ENCODE assay signal across 1 cellular context in genomic region chr19:795691-796581, GRCh38.
TF ChIP-seq lines count a peak whose summit lies in the region.

No MANE protein-coding gene starts in this region.

TF ChIP-seq in HCT116, 20 proteins besides CTCF, POLR2A, EP300 and RAD21 (continued from another document):
- TF ChIP-seq REST (IDR thresholded peaks at IDR 0.05; ENCODE audit: low read depth) (no peak), EZH2phosphoT487 (IDR thresholded peaks at IDR 0.05; ENCODE audit: borderline replicate concordance) (no peak), ZFX (IDR thresholded peaks at IDR 0.05) (no peak), SP1 (IDR thresholded peaks at IDR 0.05; ENCODE audit: low read depth) (no peak), EZH2 (IDR thresholded peaks at IDR 0.05) (no peak), EGR1 (IDR thresholded peaks at IDR 0.05; ENCODE audit: low read depth) (no peak), ATF3 (IDR thresholded peaks at IDR 0.05) (no peak), YY1 (IDR thresholded peaks at IDR 0.05; ENCODE audit: extremely low read depth, insufficient replicate concordance, low read depth, low read length) (no peak), ELF1 (IDR thresholded peaks at IDR 0.05; ENCODE audit: borderline replicate concordance, low read depth) (no peak)
